7 cellular contexts compared by ENCODE assay signal in the genomic region with DNA sequence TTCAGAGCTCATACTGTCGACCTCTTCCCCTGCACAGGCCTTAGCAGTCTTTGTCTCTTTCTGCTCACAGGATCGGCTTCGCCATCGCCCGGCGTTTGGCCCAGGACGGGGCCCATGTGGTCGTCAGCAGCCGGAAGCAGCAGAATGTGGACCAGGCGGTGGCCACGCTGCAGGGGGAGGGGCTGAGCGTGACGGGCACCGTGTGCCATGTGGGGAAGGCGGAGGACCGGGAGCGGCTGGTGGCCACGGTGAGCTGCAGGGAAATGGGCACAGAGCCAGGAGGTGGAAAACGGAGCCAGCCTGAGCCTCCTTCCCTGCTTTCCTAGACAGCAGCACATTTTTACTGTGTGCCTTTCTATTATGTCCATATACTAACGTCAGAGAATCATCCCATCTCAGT. TPM values are rescaled to one million over a fixed set of nuclear protein-coding genes. Genes with fewer than 3 reads are reported as not detected.
A peak's percentile ranks its signal among the peaks of the same experiment; 100 is the strongest.
DNase-seq lines count a peak whose midpoint lies in the region; ATAC-seq and TF ChIP-seq lines count a peak whose summit lies in the region.
"Not testable (repeated sequence)": the region's sequence is repeated elsewhere in the genome, so short reads cannot be mapped to it uniquely, and the experiment has no call there.

No MANE protein-coding gene starts in this region.

- not testable (repeated sequence) for H3K27me3 ChIP-seq in SK-N-SH (ENCODE audit: insufficient read depth); parathyroid adenoma (ENCODE audit: control insufficient read depth, insufficient read depth, low read length)

- not testable (repeated sequence) for H2AFZ ChIP-seq in SK-N-SH (ENCODE audit: low read depth)
- peak overlapping the region; percentile 74 for H2AFZ ChIP-seq in parathyroid adenoma

- not testable (repeated sequence) for H3K9me2 ChIP-seq in SK-N-SH

- WGBS in SK-N-SH (ENCODE audit: low lambda C conversion rate), result 83% methylated on average over 20 of the region's 20 CpGs

- CTCF ChIA-PET in SK-N-SH (lab: Yijun Ruan, JAX), result interaction anchor here (0.8 to 1.6 kb wide), 3 partner anchors 44 to 366 kb away, joined by 3 to 5 read pairs (median 3); no protein-coding TSS in a partner anchor

- H3K4me2 ChIP-seq in SK-N-SH, result peak overlapping the region; percentile 94; the same call in 1 of the 2 replicates
- peak overlapping the region; percentile 93 for H3K4me2 ChIP-seq in parathyroid adenoma (ENCODE audit: low read length)

- intact Hi-C loops in left colon (cut with DNase I, micrococcal nuclease), result not testable (repeated sequence)

- H3K27ac ChIP-seq in SK-N-SH (ENCODE audit: low read depth in 2 of 2, low read length in 1 of 2), result not testable (repeated sequence)
- peak overlapping the region; percentile 86 for H3K27ac ChIP-seq in parathyroid adenoma

- not testable (repeated sequence) for H3K4me3 ChIP-seq in SK-N-SH (ENCODE audit: low read depth in 2 of 2, low read length in 1 of 2)
- peak overlapping the region; percentile 81 for H3K4me3 ChIP-seq in parathyroid adenoma (ENCODE audit: low read depth, low read length)

- H3K79me2 ChIP-seq in SK-N-SH (ENCODE audit: insufficient read depth) (peaks cover 16% of the 10 kb centered on the region; the same call in 1 of the 2 replicates), parathyroid adenoma (peaks cover 18% of the 10 kb centered on the region)

- not testable (repeated sequence) for TF ChIP-seq RAD21 in SK-N-SH (IDR thresholded peaks at IDR 0.05; ENCODE audit: low read length)

- not testable (repeated sequence) for H3K4me1 ChIP-seq in SK-N-SH (ENCODE audit: control insufficient read depth in 1 of 2, insufficient read depth in 2 of 2, low read depth in 1 of 2, low read length in 1 of 2)
- peaks cover 12% of the 10 kb centered on the region for H3K4me1 ChIP-seq in parathyroid adenoma

- POLR2A ChIA-PET in SK-N-SH (lab: Yijun Ruan, JAX), result not testable (repeated sequence)

- DNase-seq in DMS53 treated with DMSO at 0.1 percent for 48 hours (lab: John Stamatoyannopoulos, UW; ENCODE audit: unreplicated experiment) (peak; percentile 23), NCI-H1105 (lab: John Stamatoyannopoulos, UW) (peak; percentile 5), NCI-H510A treated with DMSO at 0.1 percent for 48 hours (lab: John Stamatoyannopoulos, UW) (peak; percentile 21), cerebellar cortex (ENCODE audit: low spot score) (peak; percentile 35), left colon (peak; percentile 76 to 87)
- not testable (repeated sequence) for DNase-seq in SK-N-SH

- not testable (repeated sequence) for TF ChIP-seq EP300 in SK-N-SH (IDR thresholded peaks at IDR 0.05; ENCODE audit: borderline replicate concordance in 1 of 2, low read depth in 1 of 2, low read length in 1 of 2)

- H3K9ac ChIP-seq in SK-N-SH, parathyroid adenoma: not testable (repeated sequence)

- not testable (repeated sequence) for H3K9me3 ChIP-seq in SK-N-SH; parathyroid adenoma (ENCODE audit: control insufficient read depth, low read length)

- not testable (repeated sequence) for TF ChIP-seq CTCF in SK-N-SH (IDR thresholded peaks at IDR 0.05); parathyroid adenoma (IDR thresholded peaks at IDR 0.05)

- peaks cover 0 to 13% of the 10 kb centered on the region in 2 experiments for H3K36me3 ChIP-seq in SK-N-SH (replicated peaks in 1 of 2; ENCODE audit: control insufficient read depth in 1 of 2, insufficient read depth in 2 of 2, low read length in 1 of 2)
- H3K36me3 ChIP-seq in parathyroid adenoma (ENCODE audit: control insufficient read depth, insufficient read depth, low read length), result not testable (repeated sequence)

- peak; percentile 74 for ATAC-seq in left colon

- H4K20me1 ChIP-seq in SK-N-SH (ENCODE audit: insufficient read depth), result not testable (repeated sequence)

- H3F3A ChIP-seq in SK-N-SH (replicated peaks; ENCODE audit: insufficient read depth), result not testable (repeated sequence)

RNA-seq across cellular contexts. Expression of a gene that starts 1.4 kb away (rescaled TPM):
- polyA plus RNA-seq in SK-N-SH (2012; rRNA removed), result 42.3 and 50.5 TPM in 2 replicates
- 42.3 and 44.4 TPM in 2 replicates for polyA plus RNA-seq in SK-N-SH (2012; cell fraction: cytosol; rRNA removed)
- polyA plus RNA-seq in SK-N-SH (2012; cell fraction: nucleus; rRNA removed), result 25.7 and 35.3 TPM in 2 replicates
- total RNA-seq in left colon, result 10 to 100 TPM; 38.3 to 46.0 TPM

RNA-seq across cellular contexts. Expression of a gene that starts 33.8 kb away (rescaled TPM):
- polyA plus RNA-seq in SK-N-SH (2012; rRNA removed), result 12.1 and 14.6 TPM in 2 replicates
- 11.7 and 12.5 TPM in 2 replicates for polyA plus RNA-seq in SK-N-SH (2012; cell fraction: cytosol; rRNA removed)
- polyA plus RNA-seq in SK-N-SH (2012; cell fraction: nucleus; rRNA removed), result 11.5 and 18.5 TPM in 2 replicates
- total RNA-seq in left colon, result 10 to 100 TPM; 31.8 to 43.2 TPM
